16 cellular contexts compared by ENCODE assay signal in the genomic region with DNA sequence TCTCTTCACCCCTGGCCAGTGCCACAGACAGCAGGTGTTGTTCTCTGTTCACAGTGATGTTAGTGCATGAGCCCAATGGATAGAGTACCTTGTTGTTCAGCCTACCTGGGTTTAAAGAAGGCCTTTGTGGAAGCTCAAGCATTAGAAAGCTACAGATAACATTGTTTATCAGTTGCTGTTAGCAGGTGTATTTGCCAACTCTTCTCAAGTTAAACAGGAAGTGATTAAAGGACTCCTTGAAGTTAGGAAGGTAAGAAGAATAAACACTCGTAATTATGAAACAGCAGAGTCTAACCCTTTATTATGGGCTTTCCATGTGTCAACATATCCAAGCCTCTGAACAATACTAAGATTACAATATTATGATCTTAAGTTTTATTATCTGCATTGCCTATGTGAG. TPM values are rescaled to one million over a fixed set of nuclear protein-coding genes. Genes with fewer than 3 reads are reported as not detected.
DNase-seq lines count a peak whose midpoint lies in the region; ATAC-seq and TF ChIP-seq lines count a peak whose summit lies in the region.
"Had no signal": no experiment of that assay in that cellular context is flagged by ENCODE, and none has a peak within 500 bp of the region (broad histone marks: within the 10 kb centered on the region; RNA-seq: fewer than 3 reads in every experiment).

No MANE protein-coding gene starts in this region.

- ATAC-seq in left lung: peak; percentile 83
- ATAC-seq in stimulated activated naive CD8-positive, alpha-beta T cell treated with anti-CD3 and anti-CD28 coated beads, Interleukin-15, Interleukin-2, amounts not matched to agents 100 U/mL and 50 U/mL, for 24 hours: no peak
- ATAC-seq in GM21529 (IDR thresholded peaks at IDR 0.05; ENCODE audit: unreplicated experiment): no peak
- ATAC-seq: sciatic nerve had no signal

- H3K9me3 ChIP-seq in left lung (no peaks in the 10 kb centered on the region), hepatocyte (ENCODE audit: low read depth) (no peaks in the 10 kb centered on the region)
- H3K9me3 ChIP-seq: esophagus squamous epithelium had no signal

- H3K9me2 ChIP-seq in hepatocyte (replicated peaks; ENCODE audit: insufficient read depth): no peaks in the 10 kb centered on the region

- intact Hi-C loops in left lung (cut with DNase I): loop anchor here in 1 of 2 donors (10.0 kb wide), 1 partner anchor 264 kb away; no protein-coding TSS in a partner anchor

- no peak overlapping the region for H3K4me2 ChIP-seq in hepatocyte

- TF ChIP-seq CTCF in left lung (IDR thresholded peaks at IDR 0.05) (no peak), hepatocyte (IDR thresholded peaks at IDR 0.05; ENCODE audit: poor library complexity) (no peak)

- no peaks in the 10 kb centered on the region for H3K4me1 ChIP-seq in left lung
- H3K4me1 ChIP-seq in hepatocyte (ENCODE audit: insufficient read depth): no peaks in the 10 kb centered on the region
- H3K4me1 ChIP-seq: esophagus squamous epithelium had no signal

- H3K27me3 ChIP-seq in left lung: no peaks in the 10 kb centered on the region
- peaks cover 21% of the 10 kb centered on the region for H3K27me3 ChIP-seq in hepatocyte

- no peak overlapping the region for H2AFZ ChIP-seq in hepatocyte

- H3K4me3 ChIP-seq in left lung: no peak overlapping the region
- no peak overlapping the region for H3K4me3 ChIP-seq in hepatocyte
- H3K4me3 ChIP-seq: esophagus squamous epithelium had no signal

- no peaks in the 10 kb centered on the region for H3K36me3 ChIP-seq in left lung
- H3K36me3 ChIP-seq in hepatocyte (replicated peaks; ENCODE audit: insufficient read depth, low read depth): no peaks in the 10 kb centered on the region
- H3K36me3 ChIP-seq: esophagus squamous epithelium had no signal

- no peak overlapping the region for H3K27ac ChIP-seq in left lung
- H3K27ac ChIP-seq in hepatocyte: no peak overlapping the region
- H3K27ac ChIP-seq: esophagus squamous epithelium had no signal

- no peaks in the 10 kb centered on the region for H4K20me1 ChIP-seq in hepatocyte (ENCODE audit: insufficient read depth, poor library complexity, severe bottlenecking)

- H3K79me2 ChIP-seq in hepatocyte: no peaks in the 10 kb centered on the region

- WGBS in hepatocyte (ENCODE audit: low lambda C conversion rate, missing lambda C conversion rate): 28% methylated on average over 1 of the region's 1 CpG

- DNase-seq in DMS153 treated with DMSO at 0.1 percent for 48 hours (lab: John Stamatoyannopoulos, UW; ENCODE audit: unreplicated experiment) (peak; percentile 91), NCI-H1417 (lab: John Stamatoyannopoulos, UW) (peak; percentile 15 to 87 (median 46)), NCI-H345 treated with DMSO at 0.1 percent for 48 hours (lab: John Stamatoyannopoulos, UW; ENCODE audit: unreplicated experiment) (peak; percentile 69), left lung (no peak), epidermal melanocyte (ENCODE audit: insufficient read length, low spot score) (no peak), hepatocyte (ENCODE audit: low spot score) (no peak)
- no peak for DNase-seq in stimulated activated naive CD8-positive, alpha-beta T cell treated with anti-CD3 and anti-CD28 coated beads, Interleukin-15, Interleukin-2, amounts not matched to agents 100 U/mL and 50 U/mL, for 24 hours
- DNase-seq: activated CD4-positive, alpha-beta T cell treated with anti-CD3 and anti-CD28 coated beads, Interleukin-2, amount 50 U/mL, for 1 hour; anterior cingulate cortex; CD4-positive, alpha-beta memory T cell; esophagus squamous epithelium; KBM-7 had no signal

RNA-seq across cellular contexts. Expression of a gene that starts 25.9 kb away (rescaled TPM):
- total RNA-seq in left lung (not detected), hepatocyte (not detected in 2 replicates)
- not detected in 2 replicates for polyA plus RNA-seq in hepatocyte
- total RNA-seq: CD4-positive, alpha-beta memory T cell; liver; osteoblast had no signal
- polyA plus RNA-seq: CD4-positive, alpha-beta memory T cell; liver had no signal

RNA-seq across cellular contexts. Expression of a gene that starts 29.4 kb away (rescaled TPM):
- not detected for total RNA-seq in left lung
- total RNA-seq in hepatocyte: not detected in 2 replicates
- polyA plus RNA-seq in hepatocyte: not detected in 2 replicates
- total RNA-seq: CD4-positive, alpha-beta memory T cell; liver; osteoblast; sciatic nerve had no signal
- polyA plus RNA-seq: CD4-positive, alpha-beta memory T cell; liver had no signal

RNA-seq across cellular contexts. Expression of a gene that starts 45.4 kb away (rescaled TPM):
- total RNA-seq in left lung (not detected), hepatocyte (not detected in 2 replicates)
- polyA plus RNA-seq in hepatocyte: not detected in 2 replicates
- total RNA-seq: CD4-positive, alpha-beta memory T cell; esophagus squamous epithelium; liver; osteoblast; sciatic nerve had no signal
- polyA plus RNA-seq: CD4-positive, alpha-beta memory T cell; liver had no signal

RNA-seq across cellular contexts. Expression of a gene that starts 57.7 kb away (rescaled TPM):
- total RNA-seq in left lung (10 to 100 TPM; 56.5 to 65.5 TPM), hepatocyte (36.5 and 41.1 TPM in 2 replicates)
- polyA plus RNA-seq in hepatocyte: 28.7 and 39.7 TPM in 2 replicates

Comparison
In these comparisons a context has a peak if more than half of its experiments do, and no peak if none do; other contexts are left out.
1. DNase-seq: peak in DMS153 treated with DMSO at 0.1 percent for 48 hours (single experiment), NCI-H1417 (3 of 3) and NCI-H345 treated with DMSO at 0.1 percent for 48 hours (single experiment); none in left lung (0 of 2), epidermal melanocyte (single experiment), hepatocyte (single experiment) and stimulated activated naive CD8-positive, alpha-beta T cell treated with anti-CD3 and anti-CD28 coated beads, Interleukin-15, Interleukin-2, amounts not matched to agents 100 U/mL and 50 U/mL, for 24 hours (single experiment).